Comparison of ENCODE assay signal across 11 cellular contexts in the genomic region with DNA sequence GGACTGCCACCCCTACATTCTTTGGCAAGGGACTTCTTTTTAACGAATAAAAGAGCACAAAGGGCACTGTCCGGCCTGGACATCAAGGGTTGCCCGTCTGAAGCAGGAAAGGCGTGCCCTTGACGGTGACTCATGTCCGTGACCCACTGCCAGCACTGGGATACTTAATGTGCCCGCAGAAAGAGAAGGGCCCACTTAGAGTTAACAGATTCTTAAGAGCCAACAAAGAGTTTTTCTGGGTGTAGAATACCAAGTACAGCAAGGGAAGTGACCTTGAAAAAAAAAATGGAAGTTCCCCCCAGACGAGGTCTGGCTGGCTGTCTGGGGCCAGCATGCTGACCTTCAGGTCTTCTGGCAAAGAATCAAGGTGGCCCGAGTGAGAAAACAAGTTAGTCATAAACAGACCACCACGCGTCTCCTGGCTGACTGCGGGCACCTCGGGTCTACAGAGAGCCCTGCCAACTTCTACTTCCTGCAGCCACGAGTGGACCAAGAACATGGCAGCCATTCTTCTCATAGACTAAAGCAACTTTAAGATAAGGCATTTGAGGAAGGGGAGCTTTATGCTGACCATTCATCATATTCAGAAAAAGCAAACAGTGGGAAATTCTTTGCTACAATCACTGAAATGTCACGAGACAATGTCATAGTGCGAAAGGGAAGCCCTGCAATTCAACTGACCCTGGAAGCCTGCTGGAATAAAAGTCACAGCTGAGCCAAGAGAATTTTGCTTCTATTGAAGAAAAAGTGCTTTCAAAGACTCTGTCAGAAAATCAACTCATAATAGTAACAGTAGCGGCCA. TPM values are rescaled to one million over a fixed set of nuclear protein-coding genes. Genes with fewer than 3 reads are reported as not detected.
DNase-seq lines count a peak whose midpoint lies in the region; ATAC-seq, FAIRE-seq and TF ChIP-seq lines count a peak whose summit lies in the region.
"Had no signal": no experiment of that assay in that cellular context is flagged by ENCODE, and none has a peak within 500 bp of the region (broad histone marks: within the 10 kb centered on the region; RNA-seq: fewer than 3 reads in every experiment).

No MANE protein-coding gene starts in this region.

- no peak for FAIRE-seq in pancreas (lab: Jason Lieb, UNC)

- H3K36me3 ChIP-seq in BLaER1 treated with 17β-estradiol and CSF1 and Interleukin-3, amounts not matched to agents 10 nM and 100 nM = peaks cover 29 to 54% (median 30%) of the 10 kb centered on the region in 11 experiments
- H3K36me3 ChIP-seq in SJSA1 (no peaks in the 10 kb centered on the region), pancreas (no peaks in the 10 kb centered on the region)

- H3K4me3 ChIP-seq in BLaER1 treated with 17β-estradiol and CSF1 and Interleukin-3, amounts not matched to agents 10 nM and 100 nM = no peak overlapping the region
- H3K4me3 ChIP-seq in SJSA1 (no peak overlapping the region), pancreas (no peak overlapping the region)

- peaks cover 0 to 16% (median 0%) of the 10 kb centered on the region in 11 experiments; a peak in 1 of 22 replicates for H4K20me1 ChIP-seq in BLaER1 treated with 17β-estradiol and CSF1 and Interleukin-3, amounts not matched to agents 10 nM and 100 nM

- 53 to 59% methylated on average over 17 of the region's 17 CpGs for WGBS in pancreas, 2 donors

- no peak overlapping the region for H3K9ac ChIP-seq in BLaER1 treated with 17β-estradiol and CSF1 and Interleukin-3, amounts not matched to agents 10 nM and 100 nM

- no peaks in the 10 kb centered on the region for H3K9me3 ChIP-seq in BLaER1 treated with 17β-estradiol and CSF1 and Interleukin-3, amounts not matched to agents 10 nM and 100 nM (replicated peaks in 1 of 11)
- H3K9me3 ChIP-seq in SJSA1 (replicated peaks) (peaks cover 6% of the 10 kb centered on the region), pancreas (no peaks in the 10 kb centered on the region)

- DNase-seq in SJSA1 (ENCODE audit: low read depth in 1 of 2, low spot score in 2 of 2) (peak; percentile 86 to 95), glomerular visceral epithelial cell (ENCODE audit: extremely low spot score) (peak; percentile 83), pancreas (peak in 1 of 6 donors; percentile 22), NCI-H82 (lab: John Stamatoyannopoulos, UW) (no peak), NCI-H2107 treated with DMSO at 0.1 percent for 48 hours (lab: John Stamatoyannopoulos, UW; ENCODE audit: unreplicated experiment) (no peak)
- DNase-seq in activated effector memory CD4-positive, alpha-beta T cell treated with anti-CD3 and anti-CD28 coated beads, Interleukin-2, amount 50 U/mL, for 16 hours = no peak
- DNase-seq: activated T-cell treated with anti-CD3 and anti-CD28 coated beads, Interleukin-2, amount 50 U/mL, for 48 hours; NCI-H1417 treated with DMSO at 0.1 percent for 48 hours had no signal

- H3K27me3 ChIP-seq in BLaER1 treated with 17β-estradiol and CSF1 and Interleukin-3, amounts not matched to agents 10 nM and 100 nM = no peaks in the 10 kb centered on the region
- peaks cover 59% of the 10 kb centered on the region for H3K27me3 ChIP-seq in SJSA1 (replicated peaks)
- no peaks in the 10 kb centered on the region for H3K27me3 ChIP-seq in pancreas

- intact Hi-C loops in pancreas (cut with DNase I) = no loop called here

- H3K4me1 ChIP-seq in BLaER1 treated with 17β-estradiol and CSF1 and Interleukin-3, amounts not matched to agents 10 nM and 100 nM = peaks cover 86 to 95% (median 91%) of the 10 kb centered on the region in 10 experiments
- peaks cover 38% of the 10 kb centered on the region for H3K4me1 ChIP-seq in SJSA1 (replicated peaks)
- peaks cover 0 to 5% (median 0%) of the 10 kb centered on the region in 3 donors for H3K4me1 ChIP-seq in pancreas

- TF ChIP-seq CTCF in pancreas (IDR thresholded peaks at IDR 0.05) = no peak

- ATAC-seq in pancreas (peak in 3 of 4 donors; percentile 50 to 61 (median 56)), GM18502 (IDR thresholded peaks at IDR 0.05; ENCODE audit: poor library complexity, unreplicated experiment) (no peak)

- H3K27ac ChIP-seq in BLaER1 treated with 17β-estradiol and CSF1 and Interleukin-3, amounts not matched to agents 10 nM and 100 nM = peak overlapping the region in 9 of 11 experiments; percentile 2 to 72 (median 41); a peak in 11 of 22 replicates
- H3K27ac ChIP-seq in SJSA1 = no peak overlapping the region
- H3K27ac ChIP-seq in pancreas = peak overlapping the region in 2 of 4 donors; percentile 6 to 39

- H3K4me2 ChIP-seq in BLaER1 treated with 17β-estradiol and CSF1 and Interleukin-3, amounts not matched to agents 10 nM and 100 nM = peak overlapping the region; percentile 75 to 97 (median 93)

RNA-seq across cellular contexts. Expression of gene SELPLG, which starts 10.4 kb away (rescaled TPM):
- total RNA-seq in SJSA1 (2014; rRNA removed; shearing (Covaris generic)) = 2.1 and 2.9 TPM in 2 replicates
- total RNA-seq in pancreas = 1 to 10 TPM in 4 of 6 donors, under 1 TPM in 2; 0.28 to 9.5 (median 1.8) TPM
- polyA plus RNA-seq in pancreas = under 1 TPM; 0.61 to 0.91 TPM

RNA-seq across cellular contexts. Expression of gene TMEM119, which starts 46.3 kb away (rescaled TPM):
- total RNA-seq in SJSA1 (2014; rRNA removed; shearing (Covaris generic)) = 225 and 311 TPM in 2 replicates
- 10 to 100 TPM in 1 of 6 donors, 1 to 10 TPM in 5; 1.0 to 18.8 (median 2.5) TPM for total RNA-seq in pancreas
- 1 to 10 TPM; 2.0 to 2.2 TPM for polyA plus RNA-seq in pancreas
- total RNA-seq: SK-MEL-5 had no signal

Comparison
In these comparisons a context has a peak if more than half of its experiments do, and no peak if none do; other contexts are left out.
1. DNase-seq: peak in SJSA1 (2 of 2) and glomerular visceral epithelial cell (single experiment); none in NCI-H82 (single experiment), NCI-H2107 treated with DMSO at 0.1 percent for 48 hours (single experiment) and activated effector memory CD4-positive, alpha-beta T cell treated with anti-CD3 and anti-CD28 coated beads, Interleukin-2, amount 50 U/mL, for 16 hours (single experiment).
2. RNA of gene TMEM119, which starts 46.3 kb away (total RNA-seq): 225 to 311 TPM in SJSA1; 1.0 to 18.8 TPM in pancreas; every median in the first group is over 10 times any median in the second.